20 cellular contexts compared by ENCODE assay signal in genomic region chr1:232247669-232248068, GRCh38.
"Had no signal": no experiment of that assay in that cellular context is flagged by ENCODE, and none has a peak within 500 bp of the region (broad histone marks: within the 10 kb centered on the region; RNA-seq: fewer than 3 reads in every experiment).

No MANE protein-coding gene starts in this region.

- H3K4me1 ChIP-seq: colonic mucosa, gastrocnemius medialis, right atrium auricular region, suprapubic skin, thyroid gland, upper lobe of left lung, uterus had no signal

- H3K27ac ChIP-seq: colonic mucosa, gastrocnemius medialis, heart right ventricle, right atrium auricular region, suprapubic skin, thyroid gland, upper lobe of left lung, uterus had no signal

- DNase-seq: colonic mucosa; dermis blood vessel endothelial cell; effector CD4-positive, alpha-beta T cell; endodermal cell; erythroblast; gastrocnemius medialis; heart right ventricle; hypothalamus; kidney glomerular epithelial cell; mucosa of descending colon; naive thymus-derived CD8-positive, alpha-beta T cell; posterior cingulate gyrus; stimulated activated CD4-positive, alpha-beta T cell treated with anti-CD3 and anti-CD28 coated beads, Interleukin-2, amount 100 ng/mL, for 48 hours; stimulated activated naive CD8-positive, alpha-beta T cell treated with anti-CD3 and anti-CD28 coated beads, Interleukin-15, Interleukin-2, amounts not matched to agents 100 U/mL and 50 U/mL, for 24 hours; thyroid gland; upper lobe of left lung; uterus had no signal

- H3K9me3 ChIP-seq: colonic mucosa, gastrocnemius medialis, heart right ventricle, mucosa of descending colon, right atrium auricular region, suprapubic skin, thyroid gland, upper lobe of left lung, uterus had no signal

- H3K4me3 ChIP-seq: colonic mucosa, gastrocnemius medialis, heart right ventricle, mucosa of descending colon, right atrium auricular region, smooth muscle cell, suprapubic skin, thyroid gland, upper lobe of left lung, uterus had no signal

- H3K36me3 ChIP-seq: colonic mucosa, gastrocnemius medialis, heart right ventricle, right atrium auricular region, suprapubic skin, thyroid gland, upper lobe of left lung, uterus had no signal

- H3K27me3 ChIP-seq: colonic mucosa, gastrocnemius medialis, right atrium auricular region, suprapubic skin, thyroid gland, upper lobe of left lung, uterus had no signal
